9 cellular contexts compared by ENCODE assay signal in genomic region chr5:146662229-146662628, GRCh38.
DNase-seq lines count a peak whose midpoint lies in the region; ATAC-seq, FAIRE-seq and TF ChIP-seq lines count a peak whose summit lies in the region.
"Had no signal": no experiment of that assay in that cellular context is flagged by ENCODE, and none has a peak within 500 bp of the region (broad histone marks: within the 10 kb centered on the region; RNA-seq: fewer than 3 reads in every experiment).

No MANE protein-coding gene starts in this region.

- POLR2A ChIA-PET in A673 (lab: Charles Lee; ENCODE audit: low non-redundant PET) = no interaction called here

- intact Hi-C loops in A673 (cut with micrococcal nuclease; ENCODE audit: unreplicated experiment) (loop anchor here (1.0 to 10.0 kb wide), 2 partner anchors 304 to 913 kb away; no protein-coding TSS in a partner anchor), posterior cingulate gyrus (cut with DNase I) (loop anchor here (5.0 kb wide), 1 partner anchor 305 kb away; no protein-coding TSS in a partner anchor)

- no TSS peak for BruUV-seq in A673 (replicated peaks; lab: Mats Ljungman, UMichigan)

- ATAC-seq in RWPE2 (ENCODE audit: low read depth) = no peak; the same call in 2 of the 3 replicates
- no peak for ATAC-seq in GM21529 (IDR thresholded peaks at IDR 0.05; ENCODE audit: unreplicated experiment)

- no peaks in the 10 kb centered on the region for H3K27me3 Mint-ChIP-seq in glutamatergic neuron (ENCODE audit: unreplicated experiment)

- FAIRE-seq in GM18507 (lab: Jason Lieb, UNC) = peak; percentile 65

- CTCF ChIA-PET in A673 (lab: Charles Lee) = interaction anchor here (1.5 kb wide), 1 partner anchor 304 kb away, joined by 4 read pairs; no protein-coding TSS in a partner anchor

- H3K36me3 Mint-ChIP-seq in glutamatergic neuron (ENCODE audit: unreplicated experiment) = peaks cover 4% of the 10 kb centered on the region
- H3K36me3 Mint-ChIP-seq: naive B cell had no signal

- no peak overlapping the region for H3K27ac Mint-ChIP-seq in glutamatergic neuron (ENCODE audit: unreplicated experiment)
- H3K27ac Mint-ChIP-seq: naive B cell had no signal

- no peaks in the 10 kb centered on the region for H3K4me1 ChIP-seq in A673 (ENCODE audit: insufficient read depth, low read length, poor library complexity, severe bottlenecking)
- H3K4me1 ChIP-seq in RWPE2 (ENCODE audit: insufficient read depth, poor library complexity, severe bottlenecking) = no peaks in the 10 kb centered on the region

- no peak overlapping the region for H3K27ac ChIP-seq in A673 (ENCODE audit: low read depth, low read length, poor library complexity, severe bottlenecking)
- H3K27ac ChIP-seq in RWPE2 (ENCODE audit: poor library complexity, severe bottlenecking) = no peak overlapping the region

- H3K9me3 Mint-ChIP-seq in glutamatergic neuron (ENCODE audit: unreplicated experiment) = no peaks in the 10 kb centered on the region

- H3K9me3 ChIP-seq in A673 (ENCODE audit: low read depth, low read length, poor library complexity, severe bottlenecking) (no peaks in the 10 kb centered on the region), RWPE2 (ENCODE audit: severe bottlenecking) (no peaks in the 10 kb centered on the region)

- H3K4me3 Mint-ChIP-seq in glutamatergic neuron (ENCODE audit: unreplicated experiment) = no peak overlapping the region
- H3K4me3 Mint-ChIP-seq: naive B cell had no signal

- TF ChIP-seq CTCF in A673 (conservative IDR thresholded peaks at IDR 0.05; ENCODE audit: low read depth, low read length) = peak; percentile 69
- peak; percentile 85 for TF ChIP-seq CTCF in RWPE2 (IDR thresholded peaks at IDR 0.05; ENCODE audit: poor library complexity, severe bottlenecking)
- TF ChIP-seq CTCF in glutamatergic neuron (IDR thresholded peaks at IDR 0.05; ENCODE audit: partially characterized antibody, unreplicated experiment) = peak; percentile 78

- peaks cover 33% of the 10 kb centered on the region for H3K27me3 ChIP-seq in A673 (replicated peaks; ENCODE audit: insufficient read depth, low read depth, low read length, poor library complexity)
- no peaks in the 10 kb centered on the region for H3K27me3 ChIP-seq in RWPE2 (ENCODE audit: insufficient read depth, poor library complexity, severe bottlenecking)

- DNase-seq in A673 (ENCODE audit: low spot score) (peak; percentile 43), GM18507 (ENCODE audit: extremely low spot score, insufficient read length, low read depth) (peak; percentile 2), RWPE2 (ENCODE audit: low spot score) (no peak), glutamatergic neuron (no peak), Ammon's horn (ENCODE audit: low spot score) (no peak), posterior cingulate gyrus (no peak), NCI-H187 (lab: John Stamatoyannopoulos, UW) (no peak)
- DNase-seq: naive B cell had no signal

- H3K4me3 ChIP-seq in A673 (ENCODE audit: low read depth, low read length, poor library complexity, severe bottlenecking) = no peak overlapping the region
- no peak overlapping the region for H3K4me3 ChIP-seq in RWPE2 (ENCODE audit: severe bottlenecking)

- H3K36me3 ChIP-seq in A673 (ENCODE audit: insufficient read depth, low read length, poor library complexity, severe bottlenecking) (no peaks in the 10 kb centered on the region), RWPE2 (ENCODE audit: low read depth) (no peaks in the 10 kb centered on the region)

- H3K4me1 Mint-ChIP-seq in glutamatergic neuron (ENCODE audit: low read depth, unreplicated experiment) = peaks cover 3% of the 10 kb centered on the region
- H3K4me1 Mint-ChIP-seq: naive B cell had no signal

Comparison
In these comparisons a context has a peak if more than half of its experiments do, and no peak if none do; other contexts are left out.
1. DNase-seq: peak in A673 (single experiment) and GM18507 (single experiment); none in RWPE2 (single experiment), glutamatergic neuron (single experiment), Ammon's horn (single experiment), posterior cingulate gyrus (0 of 10) and NCI-H187 (0 of 2).
2. Peak in every context shown above with its lines, with median percentiles within 50 percentile points of each other: CTCF ChIP-seq.